Comparison of ENCODE assay signal across 1 cellular context in the genomic region with DNA sequence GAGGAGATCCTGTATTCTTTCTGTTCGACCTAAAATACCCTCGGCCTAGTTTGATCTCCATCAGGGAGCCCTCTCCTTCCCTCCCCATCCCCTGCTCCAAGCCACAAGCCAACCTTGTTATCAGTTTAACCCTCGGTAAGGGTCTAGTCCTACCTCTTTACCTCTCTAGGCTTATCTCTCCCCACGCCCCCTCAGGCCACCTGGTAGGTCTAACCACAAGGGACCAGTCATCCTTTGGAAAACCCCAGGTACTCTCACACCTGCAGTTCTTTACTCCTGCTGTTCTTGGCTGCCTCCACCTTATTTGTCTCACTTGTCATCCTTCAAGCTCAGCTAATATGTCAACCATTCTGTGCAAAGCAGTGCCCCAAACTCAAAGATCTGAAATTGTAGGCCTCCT.
TF ChIP-seq lines count a peak whose summit lies in the region.

No MANE protein-coding gene starts in this region.

TF ChIP-seq in WTC11, 78 proteins besides CTCF, POLR2A, EP300 and RAD21 (continued from another document):
- TF ChIP-seq, protein P1, sequence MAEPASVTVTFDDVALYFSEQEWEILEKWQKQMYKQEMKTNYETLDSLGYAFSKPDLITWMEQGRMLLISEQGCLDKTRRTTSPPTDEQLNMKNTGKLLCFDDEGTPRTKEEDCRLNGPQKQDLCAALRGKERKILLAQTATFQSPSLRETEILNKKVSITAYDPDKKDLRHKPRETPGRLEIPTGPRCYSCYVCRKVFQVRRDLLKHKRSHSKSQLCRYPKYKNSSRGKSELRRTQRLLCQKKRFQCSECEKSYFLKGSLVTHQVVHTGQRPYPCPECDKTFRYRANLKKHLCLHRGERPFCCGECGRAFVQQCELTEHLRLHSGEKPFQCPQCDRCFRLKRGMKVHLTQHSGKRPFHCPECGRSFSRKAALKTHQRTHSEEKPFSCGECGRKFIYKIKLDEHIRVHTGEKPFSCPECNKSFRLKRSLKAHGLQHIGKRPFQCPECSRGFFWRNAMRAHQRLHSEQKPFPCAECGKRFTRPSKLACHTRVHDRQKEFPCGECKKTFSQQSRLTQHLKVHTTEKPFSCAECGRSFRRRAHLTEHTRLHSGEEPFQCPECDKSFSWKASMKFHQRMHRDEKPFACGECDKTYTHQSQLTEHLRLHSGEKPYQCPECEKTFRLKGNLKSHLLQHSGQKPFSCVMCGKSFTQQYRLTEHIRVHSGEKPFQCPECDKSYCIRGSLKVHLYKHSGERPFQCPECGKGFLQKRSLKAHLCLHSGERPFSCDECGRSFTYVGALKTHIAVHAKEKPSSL (CRISPR knock-in tag; conservative IDR thresholded peaks at IDR 0.05): no peak
- TF ChIP-seq RELA (CRISPR knock-in tag; IDR thresholded peaks at IDR 0.05; ENCODE audit: borderline replicate concordance): no peak
- TF ChIP-seq SMAD4 (CRISPR knock-in tag; IDR thresholded peaks at IDR 0.05): no peak
